Comparison of ENCODE assay signal across 25 cellular contexts in the genomic region with DNA sequence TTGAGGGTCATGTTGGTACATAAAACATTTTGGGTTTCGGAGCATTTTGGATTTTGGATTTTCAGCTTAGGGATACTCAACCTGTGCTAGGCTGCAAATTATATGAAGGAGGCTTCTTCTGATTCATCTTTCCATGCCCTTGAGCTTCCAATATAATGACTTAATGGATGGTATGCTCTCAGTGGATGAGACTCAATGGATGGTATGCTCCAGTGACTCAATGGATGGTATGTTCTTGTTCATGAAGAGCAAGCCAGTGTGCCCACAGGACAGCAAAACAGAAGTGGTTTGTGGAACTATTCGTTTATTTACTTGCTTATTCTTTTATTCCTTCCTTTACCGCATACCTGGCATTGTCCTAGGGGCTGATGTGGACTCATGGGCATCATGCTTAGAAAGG.
"Had no signal": no experiment of that assay in that cellular context is flagged by ENCODE, and none has a peak within 500 bp of the region (broad histone marks: within the 10 kb centered on the region; RNA-seq: fewer than 3 reads in every experiment).

No MANE protein-coding gene starts in this region.

- H3K4me1 ChIP-seq: Peyer's patch, SJSA1 had no signal

- ATAC-seq: activated CD8-positive, alpha-beta T cell treated with anti-CD3 and anti-CD28 coated beads for 36 hours; activated naive CD4-positive, alpha-beta T cell treated with anti-CD3 and anti-CD28 coated beads, Interleukin-2, amount 50 U/mL, for 72 hours; PC-3 had no signal

- DNase-seq: activated CD4-positive, alpha-beta T cell treated with anti-CD3 and anti-CD28 coated beads, Interleukin-2, amount 10 ng/mL, durations not matched to agents 24 days and 14 days; activated CD4-positive, alpha-beta T cell treated with anti-CD3 and anti-CD28 coated beads, Interleukin-2, amount 50 U/mL, for 4 hours; activated CD8-positive, alpha-beta T cell treated with anti-CD3 and anti-CD28 coated beads for 36 hours; activated gamma-delta T cell treated with Interleukin-2 at 50 U/mL for 16 hours; activated naive CD4-positive, alpha-beta T cell treated with anti-CD3 and anti-CD28 coated beads for 36 hours; activated T-cell treated with anti-CD3 and anti-CD28 coated beads, Interleukin-2, amount 50 U/mL, for 24 hours; amniotic stem cell; aorta; brain microvascular endothelial cell; NCI-H1105; NCI-H1417 treated with DMSO at 0.1 percent for 48 hours; NCI-H1694; NCI-H1930; NCI-H2081 treated with DMSO at 0.1 percent for 48 hours; NCI-H345; NCI-H524 treated with DMSO at 0.1 percent for 48 hours; NK-92 treated with Interleukin-12 subunit alpha and Interleukin-12 subunit beta, amount 100 ng/mL, for 24 hours; PC-3; Peyer's patch; RPMI8226; SHP77 treated with DMSO at 0.1 percent for 48 hours; SK-N-SH had no signal

- H3K27me3 ChIP-seq: brain microvascular endothelial cell, cardiac muscle cell, Peyer's patch, SJSA1 had no signal

- H3K9ac ChIP-seq: SK-N-SH had no signal

- H3K9me2 ChIP-seq: SK-N-SH had no signal

- H3K4me2 ChIP-seq: SK-N-SH had no signal

- H3K36me3 ChIP-seq: brain microvascular endothelial cell, cardiac muscle cell, Peyer's patch, SJSA1 had no signal

- H3K4me3 ChIP-seq: cardiac muscle cell, Peyer's patch, SJSA1 had no signal

- H3K9me3 ChIP-seq: Peyer's patch, SJSA1, SK-N-SH had no signal

- H3K27ac ChIP-seq: brain microvascular endothelial cell, cardiac muscle cell, Peyer's patch, SJSA1 had no signal
